ENCODE assay signal across 13 cellular contexts in genomic region chr4:6538586-6538985, GRCh38.
DNase-seq lines count a peak whose midpoint lies in the region; ATAC-seq lines count a peak whose summit lies in the region.
"Had no signal": no experiment of that assay in that cellular context is flagged by ENCODE, and none has a peak within 500 bp of the region (broad histone marks: within the 10 kb centered on the region; RNA-seq: fewer than 3 reads in every experiment).

No MANE protein-coding gene starts in this region.

- H3K4me3 Mint-ChIP-seq in stimulated activated memory B cell treated with anti-CD40 and anti-IgM and Interleukin-4, amounts not matched to agents 10 μg/mL and 1 μg/mL and 100 μg/mL, for 72 hours = no peak overlapping the region
- H3K4me3 Mint-ChIP-seq: H9 had no signal

- DNase-seq in NCI-H1417 (lab: John Stamatoyannopoulos, UW) = peak; percentile 46 to 70 (median 64)
- no peak for DNase-seq in NCI-H1417 treated with DMSO at 0.1 percent for 48 hours (lab: John Stamatoyannopoulos, UW)
- peak; percentile 18 for DNase-seq in NCI-H1092 (lab: John Stamatoyannopoulos, UW)
- peak; percentile 63 for DNase-seq in NCI-H69 (lab: John Stamatoyannopoulos, UW)
- peak in 25 of 42 donors; percentile 37 to 78 (median 58) for DNase-seq in head of caudate nucleus
- DNase-seq in activated effector memory CD4-positive, alpha-beta T cell treated with anti-CD3 and anti-CD28 coated beads, Interleukin-2, amount 50 U/mL, for 16 hours = no peak
- DNase-seq: activated CD4-positive, alpha-beta T cell treated with anti-CD3 and anti-CD28 coated beads for 48 hours; activated CD8-positive, alpha-beta memory T cell treated with anti-CD3 and anti-CD28 coated beads, Interleukin-2, amount 50 U/mL, for 4 hours; activated gamma-delta T cell treated with Interleukin-2 at 50 U/mL for 16 hours; glutamatergic neuron; H9 had no signal

- H3K36me3 Mint-ChIP-seq in stimulated activated memory B cell treated with anti-CD40 and anti-IgM and Interleukin-4, amounts not matched to agents 10 μg/mL and 1 μg/mL and 100 μg/mL, for 72 hours = no peaks in the 10 kb centered on the region

- intact Hi-C loops in head of caudate nucleus (cut with DNase I) = no loop called here

- H3K4me1 Mint-ChIP-seq in stimulated activated memory B cell treated with anti-CD40 and anti-IgM and Interleukin-4, amounts not matched to agents 10 μg/mL and 1 μg/mL and 100 μg/mL, for 72 hours = no peaks in the 10 kb centered on the region
- H3K4me1 Mint-ChIP-seq: H9 had no signal

- H3K9me3 Mint-ChIP-seq in stimulated activated memory B cell treated with anti-CD40 and anti-IgM and Interleukin-4, amounts not matched to agents 10 μg/mL and 1 μg/mL and 100 μg/mL, for 72 hours = peaks cover 7% of the 10 kb centered on the region

- H3K27me3 Mint-ChIP-seq in stimulated activated memory B cell treated with anti-CD40 and anti-IgM and Interleukin-4, amounts not matched to agents 10 μg/mL and 1 μg/mL and 100 μg/mL, for 72 hours = peaks cover 36% of the 10 kb centered on the region

- no peak overlapping the region for H3K27ac Mint-ChIP-seq in stimulated activated memory B cell treated with anti-CD40 and anti-IgM and Interleukin-4, amounts not matched to agents 10 μg/mL and 1 μg/mL and 100 μg/mL, for 72 hours
- H3K27ac Mint-ChIP-seq: H9 had no signal

- ATAC-seq in stimulated activated memory B cell treated with anti-CD40 and anti-IgM and Interleukin-4, amounts not matched to agents 10 μg/mL and 1 μg/mL and 100 μg/mL, for 72 hours = no peak
- no peak for ATAC-seq in GM18867 (IDR thresholded peaks at IDR 0.05; ENCODE audit: unreplicated experiment)

Comparison
In these comparisons a context has a peak if more than half of its experiments do, and no peak if none do; other contexts are left out.
1. DNase-seq: peak in NCI-H1417 (3 of 3), NCI-H1092 (single experiment), NCI-H69 (single experiment) and head of caudate nucleus (25 of 42); none in NCI-H1417 treated with DMSO at 0.1 percent for 48 hours (single experiment) and activated effector memory CD4-positive, alpha-beta T cell treated with anti-CD3 and anti-CD28 coated beads, Interleukin-2, amount 50 U/mL, for 16 hours (single experiment).